35 cellular contexts compared by ENCODE assay signal in genomic region chr13:42957881-42958280, GRCh38.
"Had no signal": no experiment of that assay in that cellular context is flagged by ENCODE, and none has a peak within 500 bp of the region (broad histone marks: within the 10 kb centered on the region; RNA-seq: fewer than 3 reads in every experiment).

No MANE protein-coding gene starts in this region.

- H3K27me3 ChIP-seq: adrenal gland, body of pancreas, brain microvascular endothelial cell, breast epithelium had no signal

- H3K4me1 Mint-ChIP-seq: activated CD4-positive, alpha-beta memory T cell treated with anti-CD3 and anti-CD28 coated beads, Interleukin-2, amount 10 ng/mL, durations not matched to agents 7 days and 5 days; activated CD4-positive, alpha-beta T cell treated with anti-CD3 and anti-CD28 coated beads for 36 hours; activated naive CD8-positive, alpha-beta T cell treated with anti-CD3 and anti-CD28 coated beads for 36 hours; activated T-helper 17 cell treated with anti-CD3 and anti-CD28 coated beads, Interleukin-2, amount 50 U/mL, for 72 hours had no signal

- H3K27ac Mint-ChIP-seq: activated CD4-positive, alpha-beta memory T cell treated with anti-CD3 and anti-CD28 coated beads, Interleukin-2, amount 10 ng/mL, durations not matched to agents 7 days and 5 days; activated CD4-positive, alpha-beta T cell treated with anti-CD3 and anti-CD28 coated beads for 36 hours; activated CD4-positive, alpha-beta T cell treated with anti-CD3 and anti-CD28 coated beads, Interleukin-2, amount 10 ng/mL, durations not matched to agents 7 days and 5 days; activated CD8-positive, alpha-beta T cell treated with anti-CD3 and anti-CD28 coated beads, Interleukin-2, amount 10 ng/mL, durations not matched to agents 7 days and 5 days; activated naive CD4-positive, alpha-beta T cell treated with anti-CD3 and anti-CD28 coated beads for 36 hours; activated naive CD4-positive, alpha-beta T cell treated with anti-CD3 and anti-CD28 coated beads, Interleukin-2, amount 50 U/mL, for 72 hours; activated naive CD8-positive, alpha-beta T cell treated with anti-CD3 and anti-CD28 coated beads for 36 hours; activated T-cell treated with anti-CD3 and anti-CD28 coated beads, Interleukin-2, amount 50 U/mL, for 72 hours; activated T-helper 1 cell treated with anti-CD3 and anti-CD28 coated beads, Interleukin-12 subunit alpha, Interleukin-12 subunit beta, Interleukin-2, Interleukin-4 antibody, amounts not matched to agents 30 ng/mL and 10 ng/mL and 1 ng/mL, durations not matched to agents 14 hours and 24 hours and 36 hours; T-helper 2 cell treated with Interferon-gamma antibody and Interleukin-4, amounts not matched to agents 5 μg/mL and 100 μg/mL, for 36 hours; WTC11 had no signal

- H3K36me3 Mint-ChIP-seq: WTC11 had no signal

- ATAC-seq: activated CD4-positive, alpha-beta T cell treated with anti-CD3 and anti-CD28 coated beads for 36 hours; activated CD4-positive, CD25-positive, alpha-beta regulatory T cell treated with anti-CD3 and anti-CD28 coated beads, Interleukin-2, amount 50 U/mL, for 24 hours; activated CD8-positive, alpha-beta T cell treated with anti-CD3 and anti-CD28 coated beads, Interleukin-2, amount 10 ng/mL, durations not matched to agents 7 days and 5 days; activated naive CD4-positive, alpha-beta T cell treated with anti-CD3 and anti-CD28 coated beads, Interleukin-2, amount 50 U/mL, for 72 hours; activated T-cell treated with anti-CD3 and anti-CD28 coated beads, Interleukin-2, amount 50 U/mL, for 4 hours; activated T-cell treated with anti-CD3 and anti-CD28 coated beads, Interleukin-2, amount 50 U/mL, for 72 hours; activated T-helper 17 cell treated with anti-CD3 and anti-CD28 coated beads, Interleukin-2, amount 50 U/mL, for 72 hours; body of pancreas; WTC11 had no signal

- H3K4me1 ChIP-seq: adrenal gland, body of pancreas, breast epithelium had no signal

- H3K27ac ChIP-seq: adrenal gland, body of pancreas, brain microvascular endothelial cell, breast epithelium, VCaP had no signal

- H3K27me3 Mint-ChIP-seq: activated CD4-positive, alpha-beta memory T cell treated with anti-CD3 and anti-CD28 coated beads, Interleukin-2, amount 10 ng/mL, durations not matched to agents 7 days and 5 days; activated CD4-positive, alpha-beta T cell treated with anti-CD3 and anti-CD28 coated beads for 36 hours; activated CD4-positive, alpha-beta T cell treated with anti-CD3 and anti-CD28 coated beads, Interleukin-2, amount 10 ng/mL, durations not matched to agents 7 days and 5 days; activated naive CD8-positive, alpha-beta T cell treated with anti-CD3 and anti-CD28 coated beads for 36 hours; activated T-helper 17 cell treated with anti-CD3 and anti-CD28 coated beads, Interleukin-2, amount 50 U/mL, for 72 hours had no signal

- H3K9me3 ChIP-seq: adrenal gland, body of pancreas, breast epithelium had no signal

- H3K4me3 ChIP-seq: adrenal gland, body of pancreas, breast epithelium had no signal

- H3K4me3 Mint-ChIP-seq: activated CD4-positive, alpha-beta memory T cell treated with anti-CD3 and anti-CD28 coated beads, Interleukin-2, amount 10 ng/mL, durations not matched to agents 7 days and 5 days; activated CD4-positive, alpha-beta T cell treated with anti-CD3 and anti-CD28 coated beads for 36 hours; activated CD4-positive, alpha-beta T cell treated with anti-CD3 and anti-CD28 coated beads, Interleukin-2, amount 10 ng/mL, durations not matched to agents 7 days and 5 days; activated CD8-positive, alpha-beta T cell treated with anti-CD3 and anti-CD28 coated beads, Interleukin-2, amount 10 ng/mL, durations not matched to agents 7 days and 5 days; activated naive CD4-positive, alpha-beta T cell treated with anti-CD3 and anti-CD28 coated beads for 36 hours; activated naive CD8-positive, alpha-beta T cell treated with anti-CD3 and anti-CD28 coated beads for 36 hours; activated T-cell treated with anti-CD3 and anti-CD28 coated beads, Interleukin-2, amount 50 U/mL, for 4 hours; activated T-cell treated with anti-CD3 and anti-CD28 coated beads, Interleukin-2, amount 50 U/mL, for 72 hours; activated T-helper 1 cell treated with anti-CD3 and anti-CD28 coated beads, Interleukin-12 subunit alpha, Interleukin-12 subunit beta, Interleukin-2, Interleukin-4 antibody, amounts not matched to agents 30 ng/mL and 10 ng/mL and 1 ng/mL, durations not matched to agents 14 hours and 24 hours and 36 hours; activated T-helper 17 cell treated with anti-CD3 and anti-CD28 coated beads, Interleukin-2, amount 50 U/mL, for 72 hours; T-helper 2 cell treated with Interferon-gamma antibody and Interleukin-4, amounts not matched to agents 5 μg/mL and 100 μg/mL, for 36 hours; WTC11 had no signal

- DNase-seq: activated CD4-positive, alpha-beta memory T cell treated with anti-CD3 and anti-CD28 coated beads, Interleukin-2, amount 10 ng/mL, durations not matched to agents 7 days and 5 days; activated CD4-positive, alpha-beta T cell treated with anti-CD3 and anti-CD28 coated beads for 1 hour; activated CD4-positive, alpha-beta T cell treated with anti-CD3 and anti-CD28 coated beads for 36 hours; activated CD4-positive, alpha-beta T cell treated with anti-CD3 and anti-CD28 coated beads for 48 hours; activated CD4-positive, alpha-beta T cell treated with anti-CD3 and anti-CD28 coated beads, Interleukin-2, amount 10 ng/mL, durations not matched to agents 7 days and 5 days; activated CD4-positive, alpha-beta T cell treated with anti-CD3 and anti-CD28 coated beads, Interleukin-2, amount 50 U/mL, for 48 hours; activated CD4-positive, CD25-positive, alpha-beta regulatory T cell; activated CD8-positive, alpha-beta memory T cell treated with anti-CD3 and anti-CD28 coated beads, Interleukin-2, amount 50 U/mL, for 4 hours; activated CD8-positive, alpha-beta T cell treated with anti-CD3 and anti-CD28 coated beads, Interleukin-2, amount 10 ng/mL, durations not matched to agents 7 days and 5 days; activated effector memory CD4-positive, alpha-beta T cell treated with anti-CD3 and anti-CD28 coated beads, Interleukin-2, amount 50 U/mL, for 16 hours; activated gamma-delta T cell treated with Interleukin-2 at 50 U/mL for 16 hours; activated naive CD4-positive, alpha-beta T cell; activated naive CD4-positive, alpha-beta T cell treated with anti-CD3 and anti-CD28 coated beads for 36 hours; activated naive CD4-positive, alpha-beta T cell treated with anti-CD3 and anti-CD28 coated beads, Interleukin-2, amount 50 U/mL, for 16 hours; activated naive CD8-positive, alpha-beta T cell treated with anti-CD3 and anti-CD28 coated beads for 36 hours; activated T-cell treated with anti-CD3 and anti-CD28 coated beads for 4 hours; activated T-cell treated with anti-CD3 and anti-CD28 coated beads, Interleukin-2, amount 50 U/mL, for 1 hour; activated T-cell treated with anti-CD3 and anti-CD28 coated beads, Interleukin-2, amount 50 U/mL, for 4 hours; activated T-cell treated with anti-CD3 and anti-CD28 coated beads, Interleukin-2, amount 50 U/mL, for 72 hours; adrenal gland; amniotic stem cell; aorta; body of pancreas; brain microvascular endothelial cell; central memory CD4-positive, alpha-beta T cell; T-helper 2 cell; T-helper 9 cell had no signal

- H3K36me3 ChIP-seq: breast epithelium had no signal
